Comparison of ENCODE assay signal across 13 cellular contexts in genomic region chr21:39208624-39209333, GRCh38. TPM values are rescaled to one million over a fixed set of nuclear protein-coding genes. Genes with fewer than 3 reads are reported as not detected.
DNase-seq lines count a peak whose midpoint lies in the region; ATAC-seq and TF ChIP-seq lines count a peak whose summit lies in the region.
"Had no signal": no experiment of that assay in that cellular context is flagged by ENCODE, and none has a peak within 500 bp of the region (broad histone marks: within the 10 kb centered on the region; RNA-seq: fewer than 3 reads in every experiment).

No MANE protein-coding gene starts in this region.

- no peaks in the 10 kb centered on the region for H3K9me2 ChIP-seq in GM23338 (ENCODE audit: insufficient read depth)

- TF ChIP-seq CTCF in GM23338 (conservative IDR thresholded peaks at IDR 0.05; ENCODE audit: low read depth in 2 of 2), result no peak
- no peak for TF ChIP-seq CTCF in Panc1 (IDR thresholded peaks at IDR 0.05)
- no peak for TF ChIP-seq CTCF in endothelial cell (IDR thresholded peaks at IDR 0.05; ENCODE audit: unreplicated experiment)
- no peak for TF ChIP-seq CTCF in neural progenitor cell (IDR thresholded peaks at IDR 0.05)
- no peak for TF ChIP-seq CTCF in esophagus muscularis mucosa (IDR thresholded peaks at IDR 0.05)

- H3K36me3 Mint-ChIP-seq in GM23338 (ENCODE audit: low read depth), result peaks cover 64% of the 10 kb centered on the region
- H3K36me3 Mint-ChIP-seq in endothelial cell (ENCODE audit: low read depth, unreplicated experiment), result peaks cover 24% of the 10 kb centered on the region
- H3K36me3 Mint-ChIP-seq in neural progenitor cell, result peaks cover 38% of the 10 kb centered on the region

- H3F3A ChIP-seq in GM23338 (replicated peaks; ENCODE audit: low read depth) (no peaks in the 10 kb centered on the region), neural progenitor cell (ENCODE audit: low read depth) (peaks cover 9% of the 10 kb centered on the region)

- no peaks in the 10 kb centered on the region for H3K4me1 ChIP-seq in GM23338 (ENCODE audit: insufficient read depth)
- no peaks in the 10 kb centered on the region for H3K4me1 ChIP-seq in Panc1 (ENCODE audit: control insufficient read depth, insufficient read depth, low read length)
- peaks cover 5% of the 10 kb centered on the region for H3K4me1 ChIP-seq in neural progenitor cell
- peaks cover 0 to 11% (median 7%) of the 10 kb centered on the region in 4 donors for H3K4me1 ChIP-seq in esophagus muscularis mucosa
- H3K4me1 ChIP-seq: adrenal gland, sigmoid colon had no signal

- ATAC-seq in GM23338 (no peak), Panc1 (no peak), GM21786 (IDR thresholded peaks at IDR 0.05; ENCODE audit: unreplicated experiment) (no peak)

- 92% methylated on average over 6 of the region's 6 CpGs for WGBS in esophagus muscularis mucosa

- in situ Hi-C loops in Panc1 (cut with HindIII; ENCODE audit: low pct_unique_long_range_greater_than_20kb, low sequenced_read_pairs), result no loop called here

- H3K4me3 Mint-ChIP-seq in GM23338, result no peak overlapping the region
- H3K4me3 Mint-ChIP-seq in endothelial cell (ENCODE audit: unreplicated experiment), result no peak overlapping the region
- no peak overlapping the region for H3K4me3 Mint-ChIP-seq in neural progenitor cell
- H3K4me3 Mint-ChIP-seq: immature natural killer cell; T-helper 1 cell treated with Interleukin-12 subunit alpha and Interleukin-12 subunit beta and Interleukin-4 antibody, amounts not matched to agents 30 μg/mL and 1 μg/mL, for 36 hours had no signal

- H3K27ac ChIP-seq in GM23338 (ENCODE audit: low read depth) (peak overlapping the region; percentile 35; the same call in 1 of the 2 replicates), Panc1 (ENCODE audit: low read length) (no peak overlapping the region), neural progenitor cell (peak overlapping the region; percentile 21), esophagus muscularis mucosa (replicated peaks in 1 of 4) (no peak overlapping the region), caudate nucleus (ENCODE audit: low read depth, low read length) (no peak overlapping the region)
- H3K27ac ChIP-seq: adrenal gland, sigmoid colon had no signal

- no peaks in the 10 kb centered on the region for H3K9me3 Mint-ChIP-seq in GM23338
- H3K9me3 Mint-ChIP-seq in endothelial cell (ENCODE audit: unreplicated experiment), result no peaks in the 10 kb centered on the region
- H3K9me3 Mint-ChIP-seq in neural progenitor cell, result no peaks in the 10 kb centered on the region
- H3K9me3 Mint-ChIP-seq: immature natural killer cell; T-helper 1 cell treated with Interleukin-12 subunit alpha and Interleukin-12 subunit beta and Interleukin-4 antibody, amounts not matched to agents 30 μg/mL and 1 μg/mL, for 36 hours had no signal

- CTCF ChIA-PET in Panc1 (lab: Charles Lee), result no interaction called here

- no peaks in the 10 kb centered on the region for H3K27me3 ChIP-seq in GM23338 (ENCODE audit: insufficient read depth)
- no peaks in the 10 kb centered on the region for H3K27me3 ChIP-seq in Panc1 (ENCODE audit: control insufficient read depth, insufficient read depth, low read length)
- H3K27me3 ChIP-seq in neural progenitor cell, result no peaks in the 10 kb centered on the region
- H3K27me3 ChIP-seq in esophagus muscularis mucosa, result no peaks in the 10 kb centered on the region
- H3K27me3 ChIP-seq: adrenal gland, sigmoid colon had no signal

- peak; percentile 18 for DNase-seq in GM23338 (ENCODE audit: low spot score)
- no peak for DNase-seq in Panc1 (ENCODE audit: low read depth, low spot score)
- DNase-seq in endothelial cell (ENCODE audit: low spot score), result no peak
- no peak for DNase-seq in neural progenitor cell (ENCODE audit: low spot score)
- no peak for DNase-seq in esophagus muscularis mucosa (ENCODE audit: extremely low spot score)
- no peak for DNase-seq in caudate nucleus (lab: John Stamatoyannopoulos, UW)
- DNase-seq: adrenal gland, dermis blood vessel endothelial cell, immature natural killer cell, NCI-H1105, sigmoid colon had no signal

- H3K27ac Mint-ChIP-seq in GM23338 (peak overlapping the region; percentile 68), endothelial cell (ENCODE audit: unreplicated experiment) (peak overlapping the region; percentile 19), neural progenitor cell (peak overlapping the region; percentile 16)
- H3K27ac Mint-ChIP-seq: T-helper 1 cell treated with Interleukin-12 subunit alpha and Interleukin-12 subunit beta and Interleukin-4 antibody, amounts not matched to agents 30 μg/mL and 1 μg/mL, for 36 hours had no signal

- H3K79me2 ChIP-seq in GM23338 (replicated peaks; ENCODE audit: insufficient read depth) (no peaks in the 10 kb centered on the region), neural progenitor cell (ENCODE audit: low read depth) (no peaks in the 10 kb centered on the region)

- peaks cover 27% of the 10 kb centered on the region for H3K36me3 ChIP-seq in GM23338 (ENCODE audit: insufficient read depth)
- H3K36me3 ChIP-seq in Panc1 (ENCODE audit: control insufficient read depth, insufficient read depth, low read length), result peaks cover 13% of the 10 kb centered on the region
- H3K36me3 ChIP-seq in neural progenitor cell, result peaks cover 30% of the 10 kb centered on the region
- H3K36me3 ChIP-seq in esophagus muscularis mucosa, result peaks cover 29 to 92% (median 60%) of the 10 kb centered on the region in 4 donors

- no peak overlapping the region for H3K4me3 ChIP-seq in GM23338
- H3K4me3 ChIP-seq in Panc1 (ENCODE audit: low read depth in 2 of 2, low read length in 2 of 2), result no peak overlapping the region
- H3K4me3 ChIP-seq in neural progenitor cell, result no peak overlapping the region
- H3K4me3 ChIP-seq in esophagus muscularis mucosa, result no peak overlapping the region
- H3K4me3 ChIP-seq: adrenal gland, sigmoid colon had no signal

- no peak overlapping the region for H3K9ac ChIP-seq in neural progenitor cell

- intact Hi-C loops in Panc1 (cut with micrococcal nuclease; ENCODE audit: unreplicated experiment), result no loop called here
- intact Hi-C loops in esophagus muscularis mucosa (cut with DNase I), result no loop called here

- TSS peak; percentile 30 for BruUV-seq in Panc1 (replicated peaks; lab: Mats Ljungman, UMichigan)

- TF ChIP-seq POLR2A in esophagus muscularis mucosa (IDR thresholded peaks at IDR 0.05; ENCODE audit: low read depth), result no peak

- H3K4me2 ChIP-seq in GM23338, result no peak overlapping the region
- H3K4me2 ChIP-seq in neural progenitor cell, result no peak overlapping the region

- H3K4me1 Mint-ChIP-seq in GM23338 (no peaks in the 10 kb centered on the region), endothelial cell (ENCODE audit: unreplicated experiment) (no peaks in the 10 kb centered on the region), neural progenitor cell (peaks cover 2% of the 10 kb centered on the region)
- H3K4me1 Mint-ChIP-seq: immature natural killer cell had no signal

- no peaks in the 10 kb centered on the region for H4K20me1 ChIP-seq in GM23338 (replicated peaks; ENCODE audit: insufficient read depth)
- no peaks in the 10 kb centered on the region for H4K20me1 ChIP-seq in neural progenitor cell (ENCODE audit: low read depth)

- POLR2A ChIA-PET in Panc1 (lab: Charles Lee), result no interaction called here

- H2AFZ ChIP-seq in GM23338 (no peak overlapping the region), neural progenitor cell (replicated peaks) (no peak overlapping the region)

- H3K27me3 Mint-ChIP-seq in GM23338 (ENCODE audit: insufficient read depth, low read depth, poor library complexity) (no peaks in the 10 kb centered on the region), endothelial cell (ENCODE audit: unreplicated experiment) (no peaks in the 10 kb centered on the region), neural progenitor cell (ENCODE audit: insufficient read depth, low read depth) (no peaks in the 10 kb centered on the region)

- H3K9me3 ChIP-seq in Panc1 (ENCODE audit: control insufficient read depth, insufficient read depth, low read depth, low read length), result no peaks in the 10 kb centered on the region
- no peaks in the 10 kb centered on the region for H3K9me3 ChIP-seq in neural progenitor cell (ENCODE audit: low read depth)
- H3K9me3 ChIP-seq in esophagus muscularis mucosa, result no peaks in the 10 kb centered on the region
- H3K9me3 ChIP-seq: adrenal gland, sigmoid colon had no signal

- TF ChIP-seq EP300 in esophagus muscularis mucosa (IDR thresholded peaks at IDR 0.05), result no peak

TF ChIP-seq in GM23338, 12 proteins besides CTCF, POLR2A, EP300 and RAD21 (continues in another document):
- no peak for TF ChIP-seq ZNF114 (CRISPR knock-in tag; IDR thresholded peaks at IDR 0.05)
- TF ChIP-seq POLR2AphosphoS5 (IDR thresholded peaks at IDR 0.05; ENCODE audit: low read depth), result no peak

RNA-seq across cellular contexts. Expression of gene PSMG1, which starts 25.5 kb away (rescaled TPM):
- total RNA-seq in GM23338 (2014; rRNA removed; shearing (Covaris generic)), result 69.8 and 78.4 TPM in 2 replicates
- 154 and 158 TPM in 2 replicates for polyA plus RNA-seq in GM23338 (2016; fragmentation: Nextera tagmentation; extraction: Ambion mirVana)
- total RNA-seq in Panc1 (2021; ENCODE audit: unreplicated experiment), result 70.0 TPM
- polyA plus RNA-seq in Panc1 (2012; ENCODE audit: insufficient read length), result 50.9 TPM
- total RNA-seq in endothelial cell (ENCODE audit: unreplicated experiment), result 36.8 TPM
- 37.5 and 42.9 TPM in 2 replicates for total RNA-seq in neural progenitor cell (ENCODE audit: low replicate concordance)
- 10 to 100 TPM; 23.5 to 32.8 (median 25.1) TPM for total RNA-seq in esophagus muscularis mucosa

Comparison
In these comparisons a context has a peak if more than half of its experiments do, and no peak if none do; other contexts are left out.
1. H3K27ac ChIP-seq: peak in GM23338 (single experiment) and neural progenitor cell (single experiment); none in Panc1 (single experiment), esophagus muscularis mucosa (0 of 4) and caudate nucleus (single experiment).
2. H3K27ac Mint-ChIP-seq: peak in every context shown above with its lines; median percentile 68 in GM23338; 19 in endothelial cell; 16 in neural progenitor cell.